ENCODE assay signal across 1 cellular context in genomic region chr12:56007148-56007891, GRCh38.
TF ChIP-seq lines count a peak whose summit lies in the region.

No MANE protein-coding gene starts in this region.

TF ChIP-seq in HepG2, 621 proteins besides CTCF, POLR2A, EP300 and RAD21 (continued from another document):
- TF ChIP-seq, protein P1, sequence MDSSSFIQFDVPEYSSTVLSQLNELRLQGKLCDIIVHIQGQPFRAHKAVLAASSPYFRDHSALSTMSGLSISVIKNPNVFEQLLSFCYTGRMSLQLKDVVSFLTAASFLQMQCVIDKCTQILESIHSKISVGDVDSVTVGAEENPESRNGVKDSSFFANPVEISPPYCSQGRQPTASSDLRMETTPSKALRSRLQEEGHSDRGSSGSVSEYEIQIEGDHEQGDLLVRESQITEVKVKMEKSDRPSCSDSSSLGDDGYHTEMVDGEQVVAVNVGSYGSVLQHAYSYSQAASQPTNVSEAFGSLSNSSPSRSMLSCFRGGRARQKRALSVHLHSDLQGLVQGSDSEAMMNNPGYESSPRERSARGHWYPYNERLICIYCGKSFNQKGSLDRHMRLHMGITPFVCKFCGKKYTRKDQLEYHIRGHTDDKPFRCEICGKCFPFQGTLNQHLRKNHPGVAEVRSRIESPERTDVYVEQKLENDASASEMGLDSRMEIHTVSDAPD (CRISPR knock-in tag; IDR thresholded peaks at IDR 0.05) = 0 out of 2 replicates have a peak, but pooled peaks have one; percentile 16
- 0 out of 2 replicates have a peak, but pooled peaks have one; percentile 20 for TF ChIP-seq ZNF552 (CRISPR knock-in tag; IDR thresholded peaks at IDR 0.05; ENCODE audit: borderline replicate concordance)
- TF ChIP-seq ATRX (CRISPR knock-in tag; IDR thresholded peaks at IDR 0.05; ENCODE audit: borderline replicate concordance) = no peak
- no peak for TF ChIP-seq ZNF335 (CRISPR knock-in tag; IDR thresholded peaks at IDR 0.05)
- no peak for TF ChIP-seq CREB1 (IDR thresholded peaks at IDR 0.05)
- 0 out of 2 replicates have a peak, but pooled peaks have one; percentile 55 for TF ChIP-seq CREB1 (CRISPR knock-in tag; IDR thresholded peaks at IDR 0.05)
- no peak for TF ChIP-seq ZNF430 (CRISPR knock-in tag; IDR thresholded peaks at IDR 0.05)
- TF ChIP-seq PBX2 (CRISPR knock-in tag; IDR thresholded peaks at IDR 0.05) = no peak
- peak; percentile 59; the same call in 1 of the 2 replicates for TF ChIP-seq ZBTB25 (CRISPR knock-in tag; IDR thresholded peaks at IDR 0.05)
- TF ChIP-seq HMGXB4 (CRISPR knock-in tag; IDR thresholded peaks at IDR 0.05; ENCODE audit: borderline replicate concordance in 1 of 2, low read depth in 1 of 2) = peak; percentile 53 to 59; a peak in 2 of 4 replicates
- TF ChIP-seq KMT2B (CRISPR knock-in tag; IDR thresholded peaks at IDR 0.05) = peak; percentile 74; the same call in 1 of the 2 replicates
- no peak; the same call in 1 of the 2 replicates for TF ChIP-seq TARDBP (CRISPR knock-in tag; IDR thresholded peaks at IDR 0.05)
- TF ChIP-seq NAIF1 (CRISPR knock-in tag; IDR thresholded peaks at IDR 0.05; ENCODE audit: borderline replicate concordance) = no peak
- no peak for TF ChIP-seq GZF1 (CRISPR knock-in tag; IDR thresholded peaks at IDR 0.05)
- TF ChIP-seq KLF16 (CRISPR knock-in tag; IDR thresholded peaks at IDR 0.05) = peak in 1 of 2 experiments; percentile 60; a peak in 1 of 4 replicates
- TF ChIP-seq IRF2 (CRISPR knock-in tag; IDR thresholded peaks at IDR 0.05) = no peak
- no peak for TF ChIP-seq SP1 (IDR thresholded peaks at IDR 0.05)
- no peak for TF ChIP-seq SP1 (CRISPR knock-in tag; IDR thresholded peaks at IDR 0.05)
- no peak for TF ChIP-seq AFF4 (CRISPR knock-in tag; IDR thresholded peaks at IDR 0.05)
- 0 out of 2 replicates have a peak, but pooled peaks have one; percentile 17 for TF ChIP-seq MEIS2 (CRISPR knock-in tag; IDR thresholded peaks at IDR 0.05)
- no peak for TF ChIP-seq ZSCAN9 (CRISPR knock-in tag; IDR thresholded peaks at IDR 0.05; ENCODE audit: borderline replicate concordance)
- no peak for TF ChIP-seq TGIF2 (CRISPR knock-in tag; IDR thresholded peaks at IDR 0.05)
- TF ChIP-seq HDAC1 (CRISPR knock-in tag; IDR thresholded peaks at IDR 0.05) = peak; percentile 45; the same call in 1 of the 2 replicates
- TF ChIP-seq ZNF674 (CRISPR knock-in tag; IDR thresholded peaks at IDR 0.05; ENCODE audit: low read depth) = no peak
- TF ChIP-seq NKX3-1 (CRISPR knock-in tag; IDR thresholded peaks at IDR 0.05) = no peak
- TF ChIP-seq ZNF569 (CRISPR knock-in tag; IDR thresholded peaks at IDR 0.05; ENCODE audit: borderline replicate concordance) = 0 out of 2 replicates have a peak, but pooled peaks have one; percentile 33
- TF ChIP-seq MAFK (conservative IDR thresholded peaks at IDR 0.05 in 1 of 2, IDR thresholded peaks at IDR 0.05 in 1 of 2; ENCODE audit: low read length in 2 of 2) = no peak
- peak; percentile 33; the same call in 1 of the 2 replicates for TF ChIP-seq ARNT2 (CRISPR knock-in tag; IDR thresholded peaks at IDR 0.05; ENCODE audit: low read depth)
- TF ChIP-seq, protein P2, sequence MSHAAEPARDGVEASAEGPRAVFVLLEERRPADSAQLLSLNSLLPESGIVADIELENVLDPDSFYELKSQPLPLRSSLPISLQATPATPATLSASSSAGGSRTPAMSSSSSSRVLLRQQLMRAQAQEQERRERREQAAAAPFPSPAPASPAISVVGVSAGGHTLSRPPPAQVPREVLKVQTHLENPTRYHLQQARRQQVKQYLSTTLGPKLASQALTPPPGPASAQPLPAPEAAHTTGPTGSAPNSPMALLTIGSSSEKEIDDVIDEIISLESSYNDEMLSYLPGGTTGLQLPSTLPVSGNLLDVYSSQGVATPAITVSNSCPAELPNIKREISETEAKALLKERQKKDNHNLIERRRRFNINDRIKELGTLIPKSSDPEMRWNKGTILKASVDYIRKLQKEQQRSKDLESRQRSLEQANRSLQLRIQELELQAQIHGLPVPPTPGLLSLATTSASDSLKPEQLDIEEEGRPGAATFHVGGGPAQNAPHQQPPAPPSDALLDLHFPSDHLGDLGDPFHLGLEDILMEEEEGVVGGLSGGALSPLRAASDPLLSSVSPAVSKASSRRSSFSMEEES (CRISPR knock-in tag; IDR thresholded peaks at IDR 0.05) = 0 out of 2 replicates have a peak, but pooled peaks have one; percentile 14
- peak; percentile 73; the same call in 1 of the 2 replicates for TF ChIP-seq ZNF124 (CRISPR knock-in tag; IDR thresholded peaks at IDR 0.05)
- TF ChIP-seq MYC (CRISPR knock-in tag; IDR thresholded peaks at IDR 0.05; ENCODE audit: borderline replicate concordance) = no peak; the same call in 1 of the 2 replicates
- no peak for TF ChIP-seq DNMT3B (CRISPR knock-in tag; conservative IDR thresholded peaks at IDR 0.05)
- TF ChIP-seq, protein P3, sequence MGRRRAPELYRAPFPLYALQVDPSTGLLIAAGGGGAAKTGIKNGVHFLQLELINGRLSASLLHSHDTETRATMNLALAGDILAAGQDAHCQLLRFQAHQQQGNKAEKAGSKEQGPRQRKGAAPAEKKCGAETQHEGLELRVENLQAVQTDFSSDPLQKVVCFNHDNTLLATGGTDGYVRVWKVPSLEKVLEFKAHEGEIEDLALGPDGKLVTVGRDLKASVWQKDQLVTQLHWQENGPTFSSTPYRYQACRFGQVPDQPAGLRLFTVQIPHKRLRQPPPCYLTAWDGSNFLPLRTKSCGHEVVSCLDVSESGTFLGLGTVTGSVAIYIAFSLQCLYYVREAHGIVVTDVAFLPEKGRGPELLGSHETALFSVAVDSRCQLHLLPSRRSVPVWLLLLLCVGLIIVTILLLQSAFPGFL (CRISPR knock-in tag; IDR thresholded peaks at IDR 0.05) = no peak
- 0 out of 2 replicates have a peak, but pooled peaks have one; percentile 45 for TF ChIP-seq SMAD3 (CRISPR knock-in tag; IDR thresholded peaks at IDR 0.05)
- TF ChIP-seq ZNF678 (CRISPR knock-in tag; IDR thresholded peaks at IDR 0.05) = no peak
